In genomic region chr11:33040862-33041453, GRCh38 we compare ENCODE assay signal across 8 cellular contexts. TPM values are rescaled to one million over a fixed set of nuclear protein-coding genes. Genes with fewer than 3 reads are reported as not detected.
DNase-seq lines count a peak whose midpoint lies in the region; ATAC-seq and TF ChIP-seq lines count a peak whose summit lies in the region.

No MANE protein-coding gene starts in this region.

- peaks cover 42% of the 10 kb centered on the region for H3K79me2 ChIP-seq in SK-N-SH (ENCODE audit: insufficient read depth)
- H3K79me2 ChIP-seq in OCI-LY1 (ENCODE audit: insufficient read depth, low read length), result no peaks in the 10 kb centered on the region

- H2AFZ ChIP-seq in SK-N-SH (ENCODE audit: low read depth) (no peak overlapping the region), OCI-LY1 (ENCODE audit: low read length) (no peak overlapping the region)

- H3K4me2 ChIP-seq in SK-N-SH, result peak overlapping the region; percentile 85
- peak overlapping the region; percentile 80 for H3K4me2 ChIP-seq in OCI-LY1 (ENCODE audit: low read length)

- ATAC-seq in SK-N-SH treated with all-trans-retinoic acid at 6 μM for 48 hours, result no peak
- no peak for ATAC-seq in HG02938 (IDR thresholded peaks at IDR 0.05; ENCODE audit: unreplicated experiment)
- no peak for ATAC-seq in HG02588 (IDR thresholded peaks at IDR 0.05; ENCODE audit: unreplicated experiment)

- H3K9me3 Mint-ChIP-seq in stimulated activated naive CD8-positive, alpha-beta T cell treated with anti-CD3 and anti-CD28 coated beads, Interleukin-15, Interleukin-2, amounts not matched to agents 100 ng/mL and 50 ng/mL, for 24 hours, result no peaks in the 10 kb centered on the region

- POLR2A ChIA-PET in SK-N-SH (lab: Yijun Ruan, JAX), result no interaction called here

- H3K27me3 Mint-ChIP-seq in stimulated activated naive CD8-positive, alpha-beta T cell treated with anti-CD3 and anti-CD28 coated beads, Interleukin-15, Interleukin-2, amounts not matched to agents 100 ng/mL and 50 ng/mL, for 24 hours, result peaks cover 5% of the 10 kb centered on the region

- H3K4me3 Mint-ChIP-seq in stimulated activated naive CD8-positive, alpha-beta T cell treated with anti-CD3 and anti-CD28 coated beads, Interleukin-15, Interleukin-2, amounts not matched to agents 100 ng/mL and 50 ng/mL, for 24 hours, result peak overlapping the region; percentile 88

- H4K20me1 ChIP-seq in SK-N-SH (ENCODE audit: insufficient read depth) (no peaks in the 10 kb centered on the region), OCI-LY1 (ENCODE audit: insufficient read depth, low read length) (no peaks in the 10 kb centered on the region)

- no peaks in the 10 kb centered on the region for H3K9me2 ChIP-seq in SK-N-SH
- H3K9me2 ChIP-seq in OCI-LY1 (ENCODE audit: low read depth, low read length), result no peaks in the 10 kb centered on the region

- WGBS in SK-N-SH (ENCODE audit: low lambda C conversion rate), result 70% methylated on average over 5 of the region's 5 CpGs
- 41 to 61% methylated on average over 5 of the region's 5 CpGs for WGBS in esophagus squamous epithelium, 2 donors

- H3K27me3 ChIP-seq in SK-N-SH (ENCODE audit: insufficient read depth), result no peaks in the 10 kb centered on the region
- H3K27me3 ChIP-seq in OCI-LY1 (ENCODE audit: insufficient read depth, low read length), result no peaks in the 10 kb centered on the region
- H3K27me3 ChIP-seq in esophagus squamous epithelium, result no peaks in the 10 kb centered on the region

- H3F3A ChIP-seq in SK-N-SH (replicated peaks; ENCODE audit: insufficient read depth) (peaks cover 3% of the 10 kb centered on the region), OCI-LY1 (ENCODE audit: insufficient read depth, low read length) (no peaks in the 10 kb centered on the region)

- peaks cover 22 to 24% of the 10 kb centered on the region in 2 experiments for H3K36me3 ChIP-seq in SK-N-SH (replicated peaks in 1 of 2; ENCODE audit: control insufficient read depth in 1 of 2, insufficient read depth in 2 of 2, low read length in 1 of 2)
- peaks cover 12% of the 10 kb centered on the region; the same call in 1 of the 2 replicates for H3K36me3 ChIP-seq in OCI-LY1 (ENCODE audit: insufficient read depth, low read length)
- H3K36me3 ChIP-seq in esophagus squamous epithelium, result peaks cover 0 to 22% (median 0%) of the 10 kb centered on the region in 3 donors

- no peak for TF ChIP-seq POLR2A in esophagus squamous epithelium (IDR thresholded peaks at IDR 0.05)

- H3K36me3 Mint-ChIP-seq in stimulated activated naive CD8-positive, alpha-beta T cell treated with anti-CD3 and anti-CD28 coated beads, Interleukin-15, Interleukin-2, amounts not matched to agents 100 ng/mL and 50 ng/mL, for 24 hours (ENCODE audit: low read depth), result peaks cover 28% of the 10 kb centered on the region

- TF ChIP-seq CTCF in SK-N-SH (IDR thresholded peaks at IDR 0.05) (no peak), OCI-LY1 (IDR thresholded peaks at IDR 0.05; ENCODE audit: low read length) (no peak), esophagus squamous epithelium (IDR thresholded peaks at IDR 0.05) (no peak)

- H3K27ac Mint-ChIP-seq in stimulated activated naive CD8-positive, alpha-beta T cell treated with anti-CD3 and anti-CD28 coated beads, Interleukin-15, Interleukin-2, amounts not matched to agents 100 ng/mL and 50 ng/mL, for 24 hours, result peak overlapping the region; percentile 95

- H3K27ac ChIP-seq in SK-N-SH (ENCODE audit: low read depth in 2 of 2, low read length in 1 of 2) (peak overlapping the region in 1 of 2 experiments; percentile 5; a peak in 1 of 4 replicates), OCI-LY1 (ENCODE audit: low read depth, low read length, poor library complexity, severe bottlenecking) (peak overlapping the region; percentile 69), esophagus squamous epithelium (peak overlapping the region; percentile 98 to 100 (median 98))

- no peak for TF ChIP-seq EP300 in SK-N-SH (IDR thresholded peaks at IDR 0.05; ENCODE audit: borderline replicate concordance in 1 of 2, low read depth in 1 of 2, low read length in 1 of 2)

- DNase-seq in SK-N-SH (no peak), esophagus squamous epithelium (lab: John Stamatoyannopoulos, UW) (no peak), NCI-H345 treated with DMSO at 0.1 percent for 48 hours (lab: John Stamatoyannopoulos, UW; ENCODE audit: unreplicated experiment) (no peak)

- H3K4me1 ChIP-seq in SK-N-SH (ENCODE audit: control insufficient read depth in 1 of 2, insufficient read depth in 2 of 2, low read depth in 1 of 2, low read length in 1 of 2) (peaks cover 8 to 37% of the 10 kb centered on the region in 2 experiments; a peak in 3 of 4 replicates), OCI-LY1 (ENCODE audit: insufficient read depth, low read length, severe bottlenecking) (peaks cover 19% of the 10 kb centered on the region), esophagus squamous epithelium (peaks cover 6 to 68% (median 17%) of the 10 kb centered on the region in 3 donors)

- H3K9ac ChIP-seq in SK-N-SH (peak overlapping the region; percentile 94; the same call in 1 of the 2 replicates), OCI-LY1 (ENCODE audit: low read length) (peak overlapping the region; percentile 76)

- no peak for TF ChIP-seq RAD21 in SK-N-SH (IDR thresholded peaks at IDR 0.05; ENCODE audit: low read length)

- H3K4me3 ChIP-seq in SK-N-SH (ENCODE audit: low read depth in 2 of 2, low read length in 1 of 2) (peak overlapping the region; percentile 71 to 77), OCI-LY1 (ENCODE audit: low read depth, low read length, poor library complexity, severe bottlenecking) (peak overlapping the region; percentile 86), esophagus squamous epithelium (peak overlapping the region in 3 of 4 donors; percentile 84 to 96 (median 88))

- H3K9me3 ChIP-seq in SK-N-SH (0 out of 2 replicates have a peak, but pooled peaks cover 3% of the 10 kb centered on the region), OCI-LY1 (ENCODE audit: low read length) (no peaks in the 10 kb centered on the region), esophagus squamous epithelium (no peaks in the 10 kb centered on the region)

- intact Hi-C loops in esophagus squamous epithelium (cut with DNase I), result no loop called here

- H3K4me1 Mint-ChIP-seq in stimulated activated naive CD8-positive, alpha-beta T cell treated with anti-CD3 and anti-CD28 coated beads, Interleukin-15, Interleukin-2, amounts not matched to agents 100 ng/mL and 50 ng/mL, for 24 hours (ENCODE audit: low read depth), result peaks cover 50% of the 10 kb centered on the region

- CTCF ChIA-PET in SK-N-SH (lab: Yijun Ruan, JAX), result interaction anchor here (0.9 to 1.1 kb wide), 2 partner anchors 24 to 63 kb away, joined by 3 read pairs; no protein-coding TSS in a partner anchor

TF ChIP-seq in SK-N-SH, 30 proteins besides CTCF, POLR2A, EP300 and RAD21 (continues in another document):
- TF ChIP-seq ZBTB33 (IDR thresholded peaks at IDR 0.05; ENCODE audit: borderline replicate concordance, low read depth) (no peak), CHD2 (IDR thresholded peaks at IDR 0.05; ENCODE audit: low read length, partially characterized antibody) (no peak)

TF ChIP-seq in SK-N-SH treated with all-trans-retinoic acid at 6 μM for 48 hours, 23 proteins besides CTCF, POLR2A, EP300 and RAD21 (continues in another document):
- TF ChIP-seq TSHZ2 (CRISPR knock-in tag; IDR thresholded peaks at IDR 0.05) (no peak), ZFP30 (CRISPR knock-in tag; IDR thresholded peaks at IDR 0.05) (no peak), POU6F1 (CRISPR knock-in tag; IDR thresholded peaks at IDR 0.05; ENCODE audit: borderline replicate concordance, low read depth) (no peak)

RNA-seq across cellular contexts. Expression of gene TCP11L1, which starts 1.6 kb away (rescaled TPM):
- 12.7 and 15.1 TPM in 2 replicates for polyA plus RNA-seq in SK-N-SH (2012; rRNA removed)
- polyA plus RNA-seq in SK-N-SH (2012; cell fraction: cytosol; rRNA removed), result 13.1 and 13.2 TPM in 2 replicates
- 15.3 and 17.0 TPM in 2 replicates for polyA plus RNA-seq in SK-N-SH (2012; cell fraction: nucleus; rRNA removed)
- 10 to 100 TPM; 15.0 to 31.8 (median 17.7) TPM for total RNA-seq in esophagus squamous epithelium

RNA-seq across cellular contexts. Expression of gene DEPDC7, which starts 25.3 kb away (rescaled TPM):
- polyA plus RNA-seq in SK-N-SH (2012; rRNA removed), result 9.7 and 14.2 TPM in 2 replicates
- 11.2 and 11.5 TPM in 2 replicates for polyA plus RNA-seq in SK-N-SH (2012; cell fraction: cytosol; rRNA removed)
- 13.7 and 30.5 TPM in 2 replicates for polyA plus RNA-seq in SK-N-SH (2012; cell fraction: nucleus; rRNA removed)
- 1 to 10 TPM; 2.3 to 9.7 (median 6.8) TPM for total RNA-seq in esophagus squamous epithelium
